In the genomic region with DNA sequence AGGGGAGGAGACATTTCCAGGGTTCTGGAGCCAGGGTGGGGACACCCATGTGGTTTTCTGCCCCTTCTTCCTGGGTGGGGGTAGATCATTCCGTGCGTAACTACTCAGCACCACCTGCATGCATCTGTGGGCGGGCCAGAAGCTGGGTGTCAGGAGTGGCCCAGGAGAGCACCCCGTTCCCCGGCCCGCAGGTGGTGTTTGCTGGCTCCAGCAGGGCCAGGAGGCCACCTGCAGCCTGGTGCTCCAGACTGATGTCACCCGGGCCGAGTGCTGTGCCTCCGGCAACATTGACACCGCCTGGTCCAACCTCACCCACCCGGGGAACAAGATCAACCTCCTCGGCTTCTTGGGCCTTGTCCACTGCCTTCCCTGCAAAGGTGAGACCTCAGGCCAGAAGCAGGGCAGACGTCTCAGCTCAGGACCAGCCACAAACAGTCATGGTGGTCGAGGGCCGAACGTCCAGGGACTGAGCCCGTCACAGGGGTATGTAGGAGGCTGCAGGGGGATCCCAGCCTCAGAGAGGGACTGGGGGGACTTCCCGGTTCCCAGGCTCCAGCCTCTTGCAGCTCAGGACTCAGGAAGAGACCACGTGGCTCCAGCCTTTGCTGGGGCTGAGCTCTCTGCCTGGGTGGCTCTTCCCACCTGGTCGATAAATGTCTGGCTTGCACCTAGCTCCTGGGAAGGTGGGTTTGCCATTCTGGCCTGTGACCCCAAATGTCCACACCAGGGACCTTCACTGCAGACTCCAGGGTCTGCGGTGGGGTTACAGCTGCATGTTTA, we compare ENCODE assay signal across 8 cellular contexts. TPM values are rescaled to one million over a fixed set of nuclear protein-coding genes. Genes with fewer than 3 reads are reported as not detected.
DNase-seq lines count a peak whose midpoint lies in the region; ATAC-seq and TF ChIP-seq lines count a peak whose summit lies in the region.
"Had no signal": no experiment of that assay in that cellular context is flagged by ENCODE, and none has a peak within 500 bp of the region (broad histone marks: within the 10 kb centered on the region; RNA-seq: fewer than 3 reads in every experiment).

No MANE protein-coding gene starts in this region.

- TF ChIP-seq CTCF in GM12864 (IDR thresholded peaks at IDR 0.05; ENCODE audit: low read depth, low read length, missing control alignments) (no peak), PC-3 (conservative IDR thresholded peaks at IDR 0.05; ENCODE audit: low read depth, low read length) (no peak), esophagus muscularis mucosa (IDR thresholded peaks at IDR 0.05) (no peak), gastrocnemius medialis (IDR thresholded peaks at IDR 0.05 in 4 of 5, conservative IDR thresholded peaks at IDR 0.05 in 1 of 5) (no peak)

- H3K4me1 ChIP-seq in PC-3 (ENCODE audit: insufficient read depth, low read length): peaks cover 21% of the 10 kb centered on the region
- peaks cover 26 to 81% (median 79%) of the 10 kb centered on the region in 4 donors for H3K4me1 ChIP-seq in esophagus muscularis mucosa
- peaks cover 0 to 29% of the 10 kb centered on the region in 2 donors for H3K4me1 ChIP-seq in gastrocnemius medialis

- H3K27ac ChIP-seq in PC-3 (ENCODE audit: low read length) (peak overlapping the region; percentile 2; the same call in 1 of the 2 replicates), esophagus muscularis mucosa (replicated peaks in 1 of 4) (peak overlapping the region; percentile 95 to 99 (median 96)), gastrocnemius medialis (peak overlapping the region; percentile 64 to 83 (median 74))

- no peaks in the 10 kb centered on the region for H3K9me2 ChIP-seq in PC-3 (replicated peaks; ENCODE audit: low read length)

- no peaks in the 10 kb centered on the region for H3F3A ChIP-seq in PC-3 (ENCODE audit: low read length, unreplicated experiment)

- no peak overlapping the region for H3K9ac ChIP-seq in PC-3 (ENCODE audit: low read length)

- H3K4me2 ChIP-seq in PC-3 (ENCODE audit: low read length): peak overlapping the region; percentile 86

- TF ChIP-seq EP300 in esophagus muscularis mucosa (IDR thresholded peaks at IDR 0.05): no peak

- H3K79me2 ChIP-seq in PC-3 (ENCODE audit: low read length): peaks cover 26% of the 10 kb centered on the region

- intact Hi-C loops in PC-3 (cut with micrococcal nuclease): loop anchor here (5.0 kb wide), 2 partner anchors 35 to 75 kb away; a partner anchor contains a TSS
- intact Hi-C loops in esophagus muscularis mucosa (cut with DNase I): no loop called here
- intact Hi-C loops in gastrocnemius medialis (cut with DNase I; ENCODE audit: low total_unique reads): no loop called here

- in situ Hi-C loops in gastrocnemius medialis (cut with MboI; ENCODE audit: low sequenced_read_pairs in 4 of 4): no loop called here

- POLR2A ChIA-PET in PC-3 (lab: Charles Lee; ENCODE audit: unreplicated experiment): no interaction called here

- TSS peak; percentile 44 for BruUV-seq in PC-3 (replicated peaks; lab: Mats Ljungman, UMichigan)

- H4K20me1 ChIP-seq in PC-3 (ENCODE audit: low read length): no peaks in the 10 kb centered on the region

- H3K27me3 ChIP-seq in PC-3 (ENCODE audit: low read length): no peaks in the 10 kb centered on the region
- peaks cover 0 to 26% (median 0%) of the 10 kb centered on the region in 4 donors for H3K27me3 ChIP-seq in esophagus muscularis mucosa
- peaks cover 12 to 20% (median 13%) of the 10 kb centered on the region in 3 donors for H3K27me3 ChIP-seq in gastrocnemius medialis

- CTCF ChIA-PET in PC-3 (lab: Charles Lee): interaction anchor here (0.6 kb wide), 1 partner anchor 65 kb away, joined by 7 read pairs; no protein-coding TSS in a partner anchor

- 59% methylated on average over 11 of the region's 21 CpGs for WGBS in esophagus muscularis mucosa

- no peaks in the 10 kb centered on the region for H3K36me3 ChIP-seq in PC-3 (ENCODE audit: low read depth, low read length)
- H3K36me3 ChIP-seq in esophagus muscularis mucosa: peaks cover 0 to 8% (median 7%) of the 10 kb centered on the region in 4 donors
- no peaks in the 10 kb centered on the region for H3K36me3 ChIP-seq in gastrocnemius medialis

- no peaks in the 10 kb centered on the region for H3K9me3 ChIP-seq in PC-3 (ENCODE audit: low read length)
- no peaks in the 10 kb centered on the region for H3K9me3 ChIP-seq in esophagus muscularis mucosa
- no peaks in the 10 kb centered on the region for H3K9me3 ChIP-seq in gastrocnemius medialis

- ATAC-seq in PC-3 (0 out of 2 replicates have a peak, but pooled peaks have one; percentile 2), gastrocnemius medialis (no peak), GM18517 (IDR thresholded peaks at IDR 0.05; ENCODE audit: unreplicated experiment) (no peak), HG02840 (IDR thresholded peaks at IDR 0.05; ENCODE audit: low FRiP score, unreplicated experiment) (no peak)

- DNase-seq in GM12864 (ENCODE audit: low read depth): no peak
- DNase-seq in PC-3: peak; percentile 42
- no peak for DNase-seq in esophagus muscularis mucosa (ENCODE audit: extremely low spot score)
- no peak for DNase-seq in gastrocnemius medialis
- no peak for DNase-seq in hippocampal formation (lab: John Stamatoyannopoulos, UW)
- DNase-seq: effector CD4-positive, alpha-beta T cell had no signal

- no peak overlapping the region for H2AFZ ChIP-seq in PC-3 (ENCODE audit: low read length)

- peak overlapping the region; percentile 37 for H3K4me3 ChIP-seq in GM12864 (ENCODE audit: low read depth, low read length)
- H3K4me3 ChIP-seq in PC-3 (ENCODE audit: low read length): peak overlapping the region; percentile 59
- peak overlapping the region; percentile 71 to 80 (median 74) for H3K4me3 ChIP-seq in esophagus muscularis mucosa
- H3K4me3 ChIP-seq in gastrocnemius medialis: peak overlapping the region in 3 of 4 donors; percentile 47 to 53 (median 49)

- TF ChIP-seq POLR2A in esophagus muscularis mucosa (IDR thresholded peaks at IDR 0.05; ENCODE audit: low read depth) (no peak), gastrocnemius medialis (IDR thresholded peaks at IDR 0.05) (no peak)

RNA-seq across cellular contexts. Expression of a gene that starts 1.6 kb away (rescaled TPM):
- total RNA-seq in PC-3 (2014; rRNA removed): 49.9 and 53.3 TPM in 2 replicates
- 100 to 1,000 TPM; 115 to 226 (median 217) TPM for total RNA-seq in esophagus muscularis mucosa
- total RNA-seq in gastrocnemius medialis: 10 to 100 TPM in 3 of 4 donors, 1 to 10 TPM in 1; 7.5 to 20.1 (median 15.9) TPM

RNA-seq across cellular contexts. Expression of a gene that starts 14.8 kb away (rescaled TPM):
- 86.4 and 89.2 TPM in 2 replicates for total RNA-seq in PC-3 (2014; rRNA removed)
- 10 to 100 TPM; 41.5 to 63.5 (median 62.3) TPM for total RNA-seq in esophagus muscularis mucosa
- 100 to 1,000 TPM in 3 of 4 donors, 10 to 100 TPM in 1; 72.3 to 148 (median 129) TPM for total RNA-seq in gastrocnemius medialis

RNA-seq across cellular contexts. Expression of a gene that starts 17.5 kb away (rescaled TPM):
- not detected in 2 replicates for total RNA-seq in PC-3 (2014; rRNA removed)
- total RNA-seq in esophagus muscularis mucosa: under 1 TPM in 1 of 4 donors, not detected in 3; 0.34 TPM
- not detected for total RNA-seq in gastrocnemius medialis

RNA-seq across cellular contexts. Expression of a gene that starts 30.9 kb away (rescaled TPM):
- total RNA-seq in PC-3 (2014; rRNA removed) (10.8 and 13.0 TPM in 2 replicates), esophagus muscularis mucosa (100 to 1,000 TPM in 1 of 4 donors, 10 to 100 TPM in 3; 42.8 to 119 (median 70.8) TPM), gastrocnemius medialis (10 to 100 TPM in 1 of 4 donors, 1 to 10 TPM in 3; 4.4 to 10.2 (median 7.2) TPM)

RNA-seq across cellular contexts. Expression of a gene that starts 38.1 kb away (rescaled TPM):
- total RNA-seq in PC-3 (2014; rRNA removed) (0.81 and 1.3 TPM in 2 replicates), esophagus muscularis mucosa (1 to 10 TPM in 2 of 4 donors, under 1 TPM in 2; 0.50 to 2.1 (median 1.4) TPM), gastrocnemius medialis (not detected)

Comparison
In these comparisons a context has a peak if more than half of its experiments do, and no peak if none do; other contexts are left out.
1. H3K27ac ChIP-seq: peak in every context shown above with its lines; median percentile 96 in esophagus muscularis mucosa; 74 in gastrocnemius medialis; 2 in PC-3.